20 cellular contexts compared by ENCODE assay signal in the genomic region with DNA sequence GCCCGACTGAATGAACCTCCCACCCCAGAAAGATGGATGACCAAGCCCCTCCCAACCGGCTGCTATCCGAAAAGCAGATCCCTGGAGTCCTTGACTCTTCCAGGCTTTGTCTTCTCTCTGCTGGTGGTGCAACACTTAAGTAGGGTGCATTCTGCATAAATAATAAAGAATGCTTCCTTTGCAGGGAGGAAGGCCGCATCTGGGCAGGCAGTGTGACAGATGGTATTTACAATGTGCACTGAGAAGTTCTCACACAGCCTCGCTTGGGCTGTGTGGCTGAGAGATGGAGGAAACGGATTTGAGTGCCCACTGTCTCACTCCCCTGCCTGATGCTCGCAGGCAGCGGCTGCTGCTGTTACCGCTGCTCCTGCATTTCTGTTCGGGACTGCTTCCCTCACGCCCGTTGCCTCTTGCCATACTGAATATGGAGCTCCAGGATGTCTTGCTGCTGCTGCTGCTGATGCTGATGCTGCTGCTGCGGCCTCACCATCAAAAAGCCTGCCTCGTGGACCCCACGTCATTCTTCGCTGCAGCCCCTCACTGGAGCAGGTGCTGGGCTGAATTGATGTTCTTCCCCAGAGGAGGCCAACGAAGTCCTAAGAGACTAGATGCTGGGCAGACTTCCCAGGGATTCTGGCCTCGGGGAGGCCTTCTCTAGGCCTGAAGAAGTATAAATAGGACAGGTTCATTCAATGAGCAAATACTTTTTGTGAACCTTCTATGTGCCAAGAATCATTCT. TPM values are rescaled to one million over a fixed set of nuclear protein-coding genes. Genes with fewer than 3 reads are reported as not detected.
DNase-seq lines count a peak whose midpoint lies in the region; ATAC-seq and TF ChIP-seq lines count a peak whose summit lies in the region.
"Had no signal": no experiment of that assay in that cellular context is flagged by ENCODE, and none has a peak within 500 bp of the region (broad histone marks: within the 10 kb centered on the region; RNA-seq: fewer than 3 reads in every experiment).

No MANE protein-coding gene starts in this region.

- peaks cover 1% of the 10 kb centered on the region for H3K36me3 Mint-ChIP-seq in glutamatergic neuron (ENCODE audit: unreplicated experiment)
- H3K36me3 Mint-ChIP-seq: CD14-positive monocyte, immature natural killer cell had no signal

- TF ChIP-seq CTCF in glutamatergic neuron (IDR thresholded peaks at IDR 0.05; ENCODE audit: partially characterized antibody, unreplicated experiment): no peak

- peak overlapping the region; percentile 84 for H3K4me3 Mint-ChIP-seq in glutamatergic neuron (ENCODE audit: unreplicated experiment)
- H3K4me3 Mint-ChIP-seq: immature natural killer cell, nephron progenitor cell had no signal

- DNase-seq in DMS153 treated with DMSO at 0.1 percent for 48 hours (lab: John Stamatoyannopoulos, UW; ENCODE audit: unreplicated experiment): peak; percentile 9
- no peak for DNase-seq in DMS153 (lab: John Stamatoyannopoulos, UW)
- DNase-seq in NCI-H446 treated with DMSO at 0.1 percent for 48 hours (lab: John Stamatoyannopoulos, UW): peak; percentile 89
- DNase-seq in glutamatergic neuron: peak; percentile 77
- DNase-seq in superior temporal gyrus (ENCODE audit: extremely low spot score): peak; percentile 72
- DNase-seq in activated T-cell treated with anti-CD3 and anti-CD28 coated beads for 4 hours: no peak
- no peak for DNase-seq in DMS53 treated with DMSO at 0.1 percent for 48 hours (lab: John Stamatoyannopoulos, UW; ENCODE audit: unreplicated experiment)
- DNase-seq: activated T-cell treated with anti-CD3 and anti-CD28 coated beads, Interleukin-2, amount 50 U/mL, for 48 hours; EL; GM23248; immature natural killer cell; mesendoderm; NCI-H526 treated with DMSO at 0.1 percent for 48 hours; nephron progenitor cell; stimulated activated CD4-positive, alpha-beta T cell treated with anti-CD3 and anti-CD28 coated beads, Interleukin-2, amount 100 ng/mL, for 24 hours; thyroid gland had no signal

- no peak for ATAC-seq in HG03354 (IDR thresholded peaks at IDR 0.05; ENCODE audit: poor library complexity, severe bottlenecking, unreplicated experiment)
- ATAC-seq: Panc1, sciatic nerve had no signal

- peaks cover 12% of the 10 kb centered on the region for H3K27me3 Mint-ChIP-seq in glutamatergic neuron (ENCODE audit: unreplicated experiment)

- H3K9me3 Mint-ChIP-seq in glutamatergic neuron (ENCODE audit: unreplicated experiment): peaks cover 27% of the 10 kb centered on the region
- H3K9me3 Mint-ChIP-seq: immature natural killer cell, nephron progenitor cell had no signal

- H3K4me1 Mint-ChIP-seq in glutamatergic neuron (ENCODE audit: low read depth, unreplicated experiment): peaks cover 61% of the 10 kb centered on the region
- H3K4me1 Mint-ChIP-seq: CD14-positive monocyte, immature natural killer cell had no signal

- peak overlapping the region; percentile 100 for H3K27ac Mint-ChIP-seq in glutamatergic neuron (ENCODE audit: unreplicated experiment)
- H3K27ac Mint-ChIP-seq: nephron progenitor cell had no signal

RNA-seq across cellular contexts. Expression of gene RHBDL3, which starts 7.1 kb away (rescaled TPM):
- 124 TPM for total RNA-seq in glutamatergic neuron (ENCODE audit: unreplicated experiment)

Comparison
In these comparisons a context has a peak if more than half of its experiments do, and no peak if none do; other contexts are left out.
1. DNase-seq: peak in DMS153 treated with DMSO at 0.1 percent for 48 hours (single experiment), NCI-H446 treated with DMSO at 0.1 percent for 48 hours (single experiment), glutamatergic neuron (single experiment) and superior temporal gyrus (single experiment); none in DMS153 (single experiment), activated T-cell treated with anti-CD3 and anti-CD28 coated beads for 4 hours (single experiment) and DMS53 treated with DMSO at 0.1 percent for 48 hours (single experiment).